20 cellular contexts compared by ENCODE assay signal in the genomic region with DNA sequence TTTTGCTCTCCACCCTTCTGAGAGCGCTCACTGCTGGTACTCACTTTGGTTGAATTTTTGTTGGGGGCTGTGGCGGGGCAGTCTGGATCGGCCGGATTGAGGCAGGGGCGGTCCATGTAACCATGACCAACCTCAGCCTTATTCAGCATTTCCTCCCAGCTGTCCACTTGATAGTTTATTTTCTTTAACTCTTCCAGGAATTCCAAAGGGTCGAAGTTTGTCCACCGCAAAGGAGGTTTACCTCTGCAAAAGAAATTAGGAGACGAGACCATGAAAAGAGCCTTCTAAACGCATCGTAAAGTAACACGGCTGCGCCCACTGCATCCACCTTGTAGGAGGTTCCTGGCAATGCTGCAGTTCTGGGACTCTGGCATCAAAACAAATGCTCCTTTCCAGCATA. TPM values are rescaled to one million over a fixed set of nuclear protein-coding genes. Genes with fewer than 3 reads are reported as not detected.
A peak's percentile ranks its signal among the peaks of the same experiment; 100 is the strongest.
DNase-seq lines count a peak whose midpoint lies in the region; ATAC-seq, FAIRE-seq and TF ChIP-seq lines count a peak whose summit lies in the region.
"Had no signal": no experiment of that assay in that cellular context is flagged by ENCODE, and none has a peak within 500 bp of the region (broad histone marks: within the 10 kb centered on the region; RNA-seq: fewer than 3 reads in every experiment).

No MANE protein-coding gene starts in this region.

- ATAC-seq in GM23338 = no peak
- no peak for ATAC-seq in T-helper 17 cell

- H3K36me3 Mint-ChIP-seq in GM23338 (ENCODE audit: low read depth) = peaks cover 36% of the 10 kb centered on the region
- peaks cover 29% of the 10 kb centered on the region for H3K36me3 Mint-ChIP-seq in astrocyte (ENCODE audit: low read depth, unreplicated experiment)
- H3K36me3 Mint-ChIP-seq in neural progenitor cell = peaks cover 38% of the 10 kb centered on the region
- H3K36me3 Mint-ChIP-seq in T-helper 17 cell (ENCODE audit: low read depth) = peaks cover 6% of the 10 kb centered on the region
- H3K36me3 Mint-ChIP-seq: CD14-positive monocyte had no signal

- H3K4me2 ChIP-seq in GM23338 = no peak overlapping the region
- H3K4me2 ChIP-seq in astrocyte (ENCODE audit: low read length) = peak overlapping the region; percentile 3
- H3K4me2 ChIP-seq in neural progenitor cell = no peak overlapping the region
- H3K4me2 ChIP-seq: BLaER1 had no signal

- no peak for FAIRE-seq in astrocyte (lab: Jason Lieb, UNC)
- FAIRE-seq: GM12892, GM18507, H54, HTR-8/SVneo had no signal

- no peak overlapping the region for H2AFZ ChIP-seq in GM23338
- H2AFZ ChIP-seq in astrocyte (ENCODE audit: low read depth, low read length) = no peak overlapping the region
- no peak overlapping the region for H2AFZ ChIP-seq in neural progenitor cell (replicated peaks)
- H2AFZ ChIP-seq: GM23248 had no signal

- DNase-seq in GM23338 (ENCODE audit: low spot score) (no peak), astrocyte (ENCODE audit: low read depth) (no peak), dorsolateral prefrontal cortex (no peak), neural progenitor cell (ENCODE audit: low spot score) (no peak), NCI-H446 treated with DMSO at 0.1 percent for 48 hours (lab: John Stamatoyannopoulos, UW) (no peak), NCI-H345 treated with DMSO at 0.1 percent for 48 hours (lab: John Stamatoyannopoulos, UW; ENCODE audit: unreplicated experiment) (no peak), T-helper 17 cell (no peak)
- DNase-seq: 8988T; CD4-positive, alpha-beta memory T cell; DMS153; DMS79; GDM1; GM23248; HCEC 1CT had no signal

- H3K4me1 Mint-ChIP-seq in GM23338 (peaks cover 73% of the 10 kb centered on the region), astrocyte (ENCODE audit: low read depth, unreplicated experiment) (peaks cover 17% of the 10 kb centered on the region), neural progenitor cell (peaks cover 73% of the 10 kb centered on the region), T-helper 17 cell (peaks cover 12% of the 10 kb centered on the region)
- H3K4me1 Mint-ChIP-seq: CD14-positive monocyte had no signal

- H3K4me3 Mint-ChIP-seq in GM23338 (no peak overlapping the region), astrocyte (ENCODE audit: unreplicated experiment) (no peak overlapping the region), neural progenitor cell (peak overlapping the region; percentile 14), T-helper 17 cell (no peak overlapping the region)
- H3K4me3 Mint-ChIP-seq: CD4-positive, alpha-beta memory T cell had no signal

- H3K9ac ChIP-seq in astrocyte (ENCODE audit: low read length) (no peak overlapping the region), neural progenitor cell (no peak overlapping the region)
- H3K9ac ChIP-seq: BLaER1, GM23248 had no signal

- 0 out of 2 replicates have a peak, but pooled peaks cover 3% of the 10 kb centered on the region for H3F3A ChIP-seq in GM23338 (replicated peaks; ENCODE audit: low read depth)
- peaks cover 39% of the 10 kb centered on the region for H3F3A ChIP-seq in neural progenitor cell (ENCODE audit: low read depth)

- H3K9me2 ChIP-seq in GM23338 (ENCODE audit: insufficient read depth) = no peaks in the 10 kb centered on the region

- H3K27me3 Mint-ChIP-seq in GM23338 (ENCODE audit: insufficient read depth, low read depth, poor library complexity) (no peaks in the 10 kb centered on the region), astrocyte (ENCODE audit: low read depth, unreplicated experiment) (peaks cover 2% of the 10 kb centered on the region), neural progenitor cell (ENCODE audit: insufficient read depth, low read depth) (no peaks in the 10 kb centered on the region), T-helper 17 cell (peaks cover 12% of the 10 kb centered on the region)
- H3K27me3 Mint-ChIP-seq: CD4-positive, alpha-beta memory T cell had no signal

- no peak for TF ChIP-seq CTCF in GM23338 (conservative IDR thresholded peaks at IDR 0.05; ENCODE audit: low read depth in 2 of 2)
- TF ChIP-seq CTCF in astrocyte (IDR thresholded peaks at IDR 0.05; ENCODE audit: insufficient read depth, low read depth, low read length) = no peak
- TF ChIP-seq CTCF in dorsolateral prefrontal cortex (IDR thresholded peaks at IDR 0.05 in 54 of 56, conservative IDR thresholded peaks at IDR 0.05 in 2 of 56; ENCODE audit: low read depth in 1 of 56, partially characterized antibody in 56 of 56) = no peak
- TF ChIP-seq CTCF in neural progenitor cell (IDR thresholded peaks at IDR 0.05) = no peak

- peaks cover 43% of the 10 kb centered on the region for H3K79me2 ChIP-seq in GM23338 (replicated peaks; ENCODE audit: insufficient read depth)
- no peaks in the 10 kb centered on the region for H3K79me2 ChIP-seq in astrocyte (ENCODE audit: insufficient read depth, low read length)
- H3K79me2 ChIP-seq in neural progenitor cell (ENCODE audit: low read depth) = peaks cover 59% of the 10 kb centered on the region

- no peaks in the 10 kb centered on the region for H3K9me3 Mint-ChIP-seq in GM23338
- no peaks in the 10 kb centered on the region for H3K9me3 Mint-ChIP-seq in astrocyte (ENCODE audit: unreplicated experiment)
- no peaks in the 10 kb centered on the region for H3K9me3 Mint-ChIP-seq in neural progenitor cell
- H3K9me3 Mint-ChIP-seq: CD4-positive, alpha-beta memory T cell had no signal

- peaks cover 19% of the 10 kb centered on the region for H4K20me1 ChIP-seq in GM23338 (replicated peaks; ENCODE audit: insufficient read depth)
- no peaks in the 10 kb centered on the region for H4K20me1 ChIP-seq in astrocyte (ENCODE audit: insufficient read depth, low read length)
- peaks cover 92% of the 10 kb centered on the region for H4K20me1 ChIP-seq in neural progenitor cell (ENCODE audit: low read depth)

- intact Hi-C loops in dorsolateral prefrontal cortex (cut with DNase I) = no loop called here

- H3K27me3 ChIP-seq in GM23338 (ENCODE audit: insufficient read depth) = no peaks in the 10 kb centered on the region
- no peaks in the 10 kb centered on the region for H3K27me3 ChIP-seq in astrocyte (ENCODE audit: insufficient read depth, low read length)
- no peaks in the 10 kb centered on the region for H3K27me3 ChIP-seq in dorsolateral prefrontal cortex
- no peaks in the 10 kb centered on the region for H3K27me3 ChIP-seq in neural progenitor cell
- H3K27me3 ChIP-seq: BLaER1 had no signal

- peak overlapping the region; percentile 42 for H3K27ac Mint-ChIP-seq in GM23338
- no peak overlapping the region for H3K27ac Mint-ChIP-seq in astrocyte (ENCODE audit: unreplicated experiment)
- H3K27ac Mint-ChIP-seq in neural progenitor cell = no peak overlapping the region
- no peak overlapping the region for H3K27ac Mint-ChIP-seq in T-helper 17 cell
- H3K27ac Mint-ChIP-seq: CD14-positive monocyte; CD4-positive, alpha-beta memory T cell had no signal

- H3K4me3 ChIP-seq in GM23338 (no peak overlapping the region), astrocyte (ENCODE audit: insufficient read depth, low read depth, low read length) (no peak overlapping the region), dorsolateral prefrontal cortex (peak overlapping the region in 1 of 59 donors; percentile 17), neural progenitor cell (no peak overlapping the region)
- H3K4me3 ChIP-seq: BLaER1, GM23248 had no signal

- H3K36me3 ChIP-seq in GM23338 (ENCODE audit: insufficient read depth) (peaks cover 42% of the 10 kb centered on the region), astrocyte (ENCODE audit: insufficient read depth, low read length) (peaks cover 7% of the 10 kb centered on the region), neural progenitor cell (peaks cover 12% of the 10 kb centered on the region)

- H3K4me1 ChIP-seq in GM23338 (ENCODE audit: insufficient read depth) = peaks cover 40% of the 10 kb centered on the region
- peaks cover 3% of the 10 kb centered on the region for H3K4me1 ChIP-seq in astrocyte (ENCODE audit: insufficient read depth, low read length)
- H3K4me1 ChIP-seq in neural progenitor cell = peaks cover 43% of the 10 kb centered on the region

- H3K9me3 ChIP-seq in astrocyte (ENCODE audit: insufficient read depth, low read depth, low read length) = no peaks in the 10 kb centered on the region
- H3K9me3 ChIP-seq in neural progenitor cell (ENCODE audit: low read depth) = no peaks in the 10 kb centered on the region
- no peaks in the 10 kb centered on the region for H3K9me3 ChIP-seq in T-helper 17 cell (ENCODE audit: control insufficient read depth, low read length, poor library complexity, severe bottlenecking)
- H3K9me3 ChIP-seq: BLaER1 had no signal

- peak overlapping the region; percentile 61; the same call in 1 of the 2 replicates for H3K27ac ChIP-seq in GM23338 (ENCODE audit: low read depth)
- no peak overlapping the region for H3K27ac ChIP-seq in astrocyte (ENCODE audit: low read depth, low read length)
- H3K27ac ChIP-seq in dorsolateral prefrontal cortex = peak overlapping the region in 30 of 59 donors; percentile 2 to 93 (median 55)
- H3K27ac ChIP-seq in neural progenitor cell = no peak overlapping the region
- H3K27ac ChIP-seq: BLaER1, GM23248 had no signal

TF ChIP-seq in GM23338, 12 proteins besides CTCF, POLR2A, EP300 and RAD21:
- TF ChIP-seq NANOG (IDR thresholded peaks at IDR 0.05; ENCODE audit: borderline replicate concordance) (no peak), STAT1 (IDR thresholded peaks at IDR 0.05; ENCODE audit: unreplicated experiment) (no peak)

RNA-seq across cellular contexts. Expression of gene PTCH1, which starts 36.4 kb away (rescaled TPM):
- total RNA-seq in GM23338 (2014; rRNA removed; shearing (Covaris generic)) = 34.1 and 36.9 TPM in 2 replicates
- 19.7 and 21.4 TPM in 2 replicates for polyA plus RNA-seq in GM23338 (2016; fragmentation: Nextera tagmentation; extraction: Ambion mirVana)
- total RNA-seq in astrocyte (18.0 and 21.3 TPM in 2 replicates), dorsolateral prefrontal cortex (100 to 1,000 TPM in 1 of 120 experiments, 10 to 100 TPM in 119; 17.9 to 104 (median 46.0) TPM), neural progenitor cell (ENCODE audit: low replicate concordance) (23.0 and 24.5 TPM in 2 replicates), T-helper 17 cell (10 to 100 TPM; 14.4 to 18.5 TPM)
- polyA plus RNA-seq: CD14-positive monocyte had no signal

Comparison
In these comparisons a context has a peak if more than half of its experiments do, and no peak if none do; other contexts are left out.
1. H3K27ac ChIP-seq: peak in GM23338 (single experiment) and dorsolateral prefrontal cortex (30 of 59); none in astrocyte (single experiment) and neural progenitor cell (single experiment).